Comparison of ENCODE assay signal across 2 cellular contexts in the genomic region with DNA sequence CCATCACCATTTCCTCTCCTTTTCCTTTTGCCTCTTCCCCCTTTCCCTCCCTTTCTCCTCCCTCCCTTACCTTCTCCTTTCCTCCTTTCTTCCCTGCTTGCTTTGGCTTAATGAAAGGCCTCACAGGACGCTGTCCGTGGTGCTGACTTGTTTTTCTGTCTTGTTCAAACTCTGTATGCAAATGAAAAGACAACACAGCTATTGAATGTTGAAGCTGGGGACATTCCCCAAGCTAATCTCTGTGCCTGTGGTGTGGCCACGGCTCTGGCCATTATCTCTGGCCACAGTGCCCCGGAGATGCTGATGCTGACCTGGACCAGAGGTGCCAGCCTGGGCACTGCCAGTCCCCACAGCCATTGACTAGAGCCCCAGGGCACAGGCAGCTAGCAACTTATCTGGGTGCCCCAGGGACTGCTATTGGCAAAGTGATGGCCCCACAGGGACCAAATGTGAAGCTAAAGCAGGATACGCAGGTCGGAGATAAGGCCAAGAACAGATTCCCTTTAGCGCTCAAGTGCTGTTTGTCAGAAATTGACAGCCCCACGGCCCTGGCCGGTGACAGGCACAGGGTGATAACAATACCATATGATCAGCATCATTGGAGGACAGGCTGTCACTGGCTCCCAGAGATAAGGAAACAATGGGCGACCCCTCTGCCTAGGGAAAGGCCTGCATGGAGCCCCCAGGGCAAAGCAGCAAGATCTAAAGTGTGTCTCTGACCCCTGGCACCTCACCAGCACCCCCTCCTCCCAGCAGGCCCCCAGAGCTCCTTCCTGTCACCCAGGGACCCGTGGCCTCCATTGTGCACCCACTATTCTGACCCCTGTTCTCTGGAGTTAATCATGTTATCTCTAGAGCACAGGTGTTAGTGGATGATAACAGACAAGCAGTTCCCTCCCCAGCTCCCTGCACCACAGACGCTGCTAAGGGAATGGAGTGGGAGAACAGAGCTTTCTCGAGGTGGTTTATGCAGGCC.
A peak's percentile ranks its signal among the peaks of the same experiment; 100 is the strongest.
TF ChIP-seq lines count a peak whose summit lies in the region.

No MANE protein-coding gene starts in this region.

TF ChIP-seq in K562, 482 proteins besides CTCF, POLR2A, EP300 and RAD21 (continued from another document and continues in another):
- TF ChIP-seq, protein P1, sequence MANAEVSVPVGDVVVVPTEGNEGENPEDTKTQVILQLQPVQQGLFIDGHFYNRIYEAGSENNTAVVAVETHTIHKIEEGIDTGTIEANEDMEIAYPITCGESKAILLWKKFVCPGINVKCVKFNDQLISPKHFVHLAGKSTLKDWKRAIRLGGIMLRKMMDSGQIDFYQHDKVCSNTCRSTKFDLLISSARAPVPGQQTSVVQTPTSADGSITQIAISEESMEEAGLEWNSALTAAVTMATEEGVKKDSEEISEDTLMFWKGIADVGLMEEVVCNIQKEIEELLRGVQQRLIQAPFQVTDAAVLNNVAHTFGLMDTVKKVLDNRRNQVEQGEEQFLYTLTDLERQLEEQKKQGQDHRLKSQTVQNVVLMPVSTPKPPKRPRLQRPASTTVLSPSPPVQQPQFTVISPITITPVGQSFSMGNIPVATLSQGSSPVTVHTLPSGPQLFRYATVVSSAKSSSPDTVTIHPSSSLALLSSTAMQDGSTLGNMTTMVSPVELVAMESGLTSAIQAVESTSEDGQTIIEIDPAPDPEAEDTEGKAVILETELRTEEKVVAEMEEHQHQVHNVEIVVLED (CRISPR knock-in tag; IDR thresholded peaks at IDR 0.05): no peak
- TF ChIP-seq, protein P2, sequence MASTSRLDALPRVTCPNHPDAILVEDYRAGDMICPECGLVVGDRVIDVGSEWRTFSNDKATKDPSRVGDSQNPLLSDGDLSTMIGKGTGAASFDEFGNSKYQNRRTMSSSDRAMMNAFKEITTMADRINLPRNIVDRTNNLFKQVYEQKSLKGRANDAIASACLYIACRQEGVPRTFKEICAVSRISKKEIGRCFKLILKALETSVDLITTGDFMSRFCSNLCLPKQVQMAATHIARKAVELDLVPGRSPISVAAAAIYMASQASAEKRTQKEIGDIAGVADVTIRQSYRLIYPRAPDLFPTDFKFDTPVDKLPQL (IDR thresholded peaks at IDR 0.05; ENCODE audit: extremely low read depth, insufficient read length): no peak
- no peak for TF ChIP-seq MBD1 (CRISPR knock-in tag; IDR thresholded peaks at IDR 0.05)
- peak; percentile 69 for TF ChIP-seq DPF2 (IDR thresholded peaks at IDR 0.05)
- TF ChIP-seq RB1 (IDR thresholded peaks at IDR 0.05; ENCODE audit: low read depth): no peak
- peak; percentile 4; the same call in 1 of the 2 replicates for TF ChIP-seq TGIF2 (CRISPR knock-in tag; IDR thresholded peaks at IDR 0.05)
- TF ChIP-seq ARID2 (IDR thresholded peaks at IDR 0.05): peak; percentile 40; the same call in 1 of the 2 replicates
- TF ChIP-seq SNRNP70 (optimal IDR thresholded peaks at IDR 0.05; ENCODE audit: low read depth, low read length): no peak
- no peak for TF ChIP-seq BDP1 (IDR thresholded peaks at IDR 0.05; ENCODE audit: insufficient read depth, insufficient read length)
- TF ChIP-seq TAF9B (IDR thresholded peaks at IDR 0.05; ENCODE audit: partially characterized antibody): no peak
- no peak for TF ChIP-seq MAFK (IDR thresholded peaks at IDR 0.05; ENCODE audit: low read length)
- TF ChIP-seq GATAD2B (IDR thresholded peaks at IDR 0.05; ENCODE audit: borderline replicate concordance): no peak
- 0 out of 2 replicates have a peak, but pooled peaks have one; percentile 28 for TF ChIP-seq BCOR (IDR thresholded peaks at IDR 0.05)
- no peak for TF ChIP-seq MYBL2 (IDR thresholded peaks at IDR 0.05; ENCODE audit: low read depth)
- no peak for TF ChIP-seq MYBL2 (CRISPR knock-in tag; IDR thresholded peaks at IDR 0.05; ENCODE audit: borderline replicate concordance)
- no peak for TF ChIP-seq ZC3H4 (CRISPR knock-in tag; IDR thresholded peaks at IDR 0.05; ENCODE audit: borderline replicate concordance)
- no peak for TF ChIP-seq KAT8 (IDR thresholded peaks at IDR 0.05; ENCODE audit: low read depth)
- TF ChIP-seq FOXA1 (IDR thresholded peaks at IDR 0.05; ENCODE audit: borderline replicate concordance): no peak
- no peak for TF ChIP-seq MAFG (tag; conservative IDR thresholded peaks at IDR 0.05)
- TF ChIP-seq NCOA6 (IDR thresholded peaks at IDR 0.05): peak; percentile 25; the same call in 1 of the 2 replicates
- TF ChIP-seq ARID4B (CRISPR knock-in tag; IDR thresholded peaks at IDR 0.05): no peak
- no peak for TF ChIP-seq GTF2A2 (tag; IDR thresholded peaks at IDR 0.05)
- TF ChIP-seq HMGN3 (IDR thresholded peaks at IDR 0.05; ENCODE audit: borderline replicate concordance, extremely low read depth, insufficient read length, low read depth, low read length): peak; percentile 77

TF ChIP-seq in HepG2, 621 proteins besides CTCF, POLR2A, EP300 and RAD21 (continued from another document and continues in another):
- TF ChIP-seq, protein P3, sequence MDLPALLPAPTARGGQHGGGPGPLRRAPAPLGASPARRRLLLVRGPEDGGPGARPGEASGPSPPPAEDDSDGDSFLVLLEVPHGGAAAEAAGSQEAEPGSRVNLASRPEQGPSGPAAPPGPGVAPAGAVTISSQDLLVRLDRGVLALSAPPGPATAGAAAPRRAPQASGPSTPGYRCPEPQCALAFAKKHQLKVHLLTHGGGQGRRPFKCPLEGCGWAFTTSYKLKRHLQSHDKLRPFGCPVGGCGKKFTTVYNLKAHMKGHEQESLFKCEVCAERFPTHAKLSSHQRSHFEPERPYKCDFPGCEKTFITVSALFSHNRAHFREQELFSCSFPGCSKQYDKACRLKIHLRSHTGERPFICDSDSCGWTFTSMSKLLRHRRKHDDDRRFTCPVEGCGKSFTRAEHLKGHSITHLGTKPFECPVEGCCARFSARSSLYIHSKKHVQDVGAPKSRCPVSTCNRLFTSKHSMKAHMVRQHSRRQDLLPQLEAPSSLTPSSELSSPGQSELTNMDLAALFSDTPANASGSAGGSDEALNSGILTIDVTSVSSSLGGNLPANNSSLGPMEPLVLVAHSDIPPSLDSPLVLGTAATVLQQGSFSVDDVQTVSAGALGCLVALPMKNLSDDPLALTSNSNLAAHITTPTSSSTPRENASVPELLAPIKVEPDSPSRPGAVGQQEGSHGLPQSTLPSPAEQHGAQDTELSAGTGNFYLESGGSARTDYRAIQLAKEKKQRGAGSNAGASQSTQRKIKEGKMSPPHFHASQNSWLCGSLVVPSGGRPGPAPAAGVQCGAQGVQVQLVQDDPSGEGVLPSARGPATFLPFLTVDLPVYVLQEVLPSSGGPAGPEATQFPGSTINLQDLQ (CRISPR knock-in tag; IDR thresholded peaks at IDR 0.05): no peak
- TF ChIP-seq, protein P4, sequence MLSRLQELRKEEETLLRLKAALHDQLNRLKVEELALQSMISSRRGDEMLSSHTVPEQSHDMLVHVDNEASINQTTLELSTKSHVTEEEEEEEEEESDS (CRISPR knock-in tag; IDR thresholded peaks at IDR 0.05; ENCODE audit: borderline replicate concordance): no peak
- TF ChIP-seq ATF6 (CRISPR knock-in tag; conservative IDR thresholded peaks at IDR 0.05): peak; percentile 96; the same call in 1 of the 2 replicates
- 0 out of 2 replicates have a peak, but pooled peaks have one; percentile 2 for TF ChIP-seq TEAD2 (CRISPR knock-in tag; IDR thresholded peaks at IDR 0.05)
- no peak for TF ChIP-seq HMGA1 (CRISPR knock-in tag; conservative IDR thresholded peaks at IDR 0.05)
- no peak for TF ChIP-seq ZNF567 (CRISPR knock-in tag; IDR thresholded peaks at IDR 0.05; ENCODE audit: borderline replicate concordance)
- no peak for TF ChIP-seq DPF2 (CRISPR knock-in tag; IDR thresholded peaks at IDR 0.05; ENCODE audit: borderline replicate concordance, low read depth)
- no peak for TF ChIP-seq SNRNP70 (IDR thresholded peaks at IDR 0.05; ENCODE audit: low read depth, low read length)
- TF ChIP-seq ZNF331 (CRISPR knock-in tag; IDR thresholded peaks at IDR 0.05): peak; percentile 95
- peak; percentile 92; the same call in 1 of the 2 replicates for TF ChIP-seq ZNF441 (CRISPR knock-in tag; IDR thresholded peaks at IDR 0.05; ENCODE audit: borderline replicate concordance)
- TF ChIP-seq CEBPB (IDR thresholded peaks at IDR 0.05; ENCODE audit: borderline replicate concordance, low read depth, low read length): no peak
- peak; percentile 92; the same call in 1 of the 2 replicates for TF ChIP-seq MTA3 (CRISPR knock-in tag; IDR thresholded peaks at IDR 0.05)
- peak; percentile 98 for TF ChIP-seq DNMT3B (CRISPR knock-in tag; conservative IDR thresholded peaks at IDR 0.05)
- TF ChIP-seq NFIC (IDR thresholded peaks at IDR 0.05; ENCODE audit: low read length): no peak
- TF ChIP-seq BRD4 (CRISPR knock-in tag; IDR thresholded peaks at IDR 0.05): no peak
- no peak for TF ChIP-seq REXO4 (CRISPR knock-in tag; IDR thresholded peaks at IDR 0.05; ENCODE audit: borderline replicate concordance)
- 0 out of 2 replicates have a peak, but pooled peaks have one; percentile 53 for TF ChIP-seq ZNF3 (CRISPR knock-in tag; IDR thresholded peaks at IDR 0.05)
- no peak; the same call in 1 of the 2 replicates for TF ChIP-seq ARHGAP35 (CRISPR knock-in tag; IDR thresholded peaks at IDR 0.05; ENCODE audit: borderline replicate concordance)
- no peak for TF ChIP-seq ZNF496 (CRISPR knock-in tag; IDR thresholded peaks at IDR 0.05; ENCODE audit: insufficient replicate concordance)
- TF ChIP-seq HHEX (CRISPR knock-in tag; IDR thresholded peaks at IDR 0.05): no peak
- no peak for TF ChIP-seq HNF4G (IDR thresholded peaks at IDR 0.05; ENCODE audit: borderline replicate concordance, low read depth, low read length)
- TF ChIP-seq HNF4G (CRISPR knock-in tag; IDR thresholded peaks at IDR 0.05; ENCODE audit: borderline replicate concordance, low read depth): no peak
- TF ChIP-seq ZNF563 (CRISPR knock-in tag; IDR thresholded peaks at IDR 0.05): no peak; the same call in 1 of the 2 replicates
- TF ChIP-seq YEATS2 (CRISPR knock-in tag; IDR thresholded peaks at IDR 0.05; ENCODE audit: borderline replicate concordance): peak; percentile 71; the same call in 1 of the 2 replicates
- TF ChIP-seq, protein P5, sequence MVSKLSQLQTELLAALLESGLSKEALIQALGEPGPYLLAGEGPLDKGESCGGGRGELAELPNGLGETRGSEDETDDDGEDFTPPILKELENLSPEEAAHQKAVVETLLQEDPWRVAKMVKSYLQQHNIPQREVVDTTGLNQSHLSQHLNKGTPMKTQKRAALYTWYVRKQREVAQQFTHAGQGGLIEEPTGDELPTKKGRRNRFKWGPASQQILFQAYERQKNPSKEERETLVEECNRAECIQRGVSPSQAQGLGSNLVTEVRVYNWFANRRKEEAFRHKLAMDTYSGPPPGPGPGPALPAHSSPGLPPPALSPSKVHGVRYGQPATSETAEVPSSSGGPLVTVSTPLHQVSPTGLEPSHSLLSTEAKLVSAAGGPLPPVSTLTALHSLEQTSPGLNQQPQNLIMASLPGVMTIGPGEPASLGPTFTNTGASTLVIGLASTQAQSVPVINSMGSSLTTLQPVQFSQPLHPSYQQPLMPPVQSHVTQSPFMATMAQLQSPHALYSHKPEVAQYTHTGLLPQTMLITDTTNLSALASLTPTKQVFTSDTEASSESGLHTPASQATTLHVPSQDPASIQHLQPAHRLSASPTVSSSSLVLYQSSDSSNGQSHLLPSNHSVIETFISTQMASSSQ (IDR thresholded peaks at IDR 0.05; ENCODE audit: low read depth): no peak
- TF ChIP-seq, protein P5 (CRISPR knock-in tag; IDR thresholded peaks at IDR 0.05; ENCODE audit: borderline replicate concordance): no peak
- no peak for TF ChIP-seq MLLT10 (CRISPR knock-in tag; IDR thresholded peaks at IDR 0.05)
- peak; percentile 99 for TF ChIP-seq ZBTB44 (CRISPR knock-in tag; IDR thresholded peaks at IDR 0.05)
- TF ChIP-seq ZNF570 (CRISPR knock-in tag; IDR thresholded peaks at IDR 0.05; ENCODE audit: borderline replicate concordance): peak; percentile 48; the same call in 1 of the 2 replicates
- TF ChIP-seq NFKBIZ (CRISPR knock-in tag; IDR thresholded peaks at IDR 0.05): peak; percentile 91
- TF ChIP-seq GATA4 (IDR thresholded peaks at IDR 0.05; ENCODE audit: borderline replicate concordance, low read depth): no peak
- TF ChIP-seq, protein P6, sequence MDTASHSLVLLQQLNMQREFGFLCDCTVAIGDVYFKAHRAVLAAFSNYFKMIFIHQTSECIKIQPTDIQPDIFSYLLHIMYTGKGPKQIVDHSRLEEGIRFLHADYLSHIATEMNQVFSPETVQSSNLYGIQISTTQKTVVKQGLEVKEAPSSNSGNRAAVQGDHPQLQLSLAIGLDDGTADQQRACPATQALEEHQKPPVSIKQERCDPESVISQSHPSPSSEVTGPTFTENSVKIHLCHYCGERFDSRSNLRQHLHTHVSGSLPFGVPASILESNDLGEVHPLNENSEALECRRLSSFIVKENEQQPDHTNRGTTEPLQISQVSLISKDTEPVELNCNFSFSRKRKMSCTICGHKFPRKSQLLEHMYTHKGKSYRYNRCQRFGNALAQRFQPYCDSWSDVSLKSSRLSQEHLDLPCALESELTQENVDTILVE (CRISPR knock-in tag; IDR thresholded peaks at IDR 0.05): peak; percentile 95; the same call in 1 of the 2 replicates
- TF ChIP-seq MEIS1 (CRISPR knock-in tag; IDR thresholded peaks at IDR 0.05; ENCODE audit: borderline replicate concordance): no peak
